Comparison of ENCODE assay signal across 8 cellular contexts in the genomic region with DNA sequence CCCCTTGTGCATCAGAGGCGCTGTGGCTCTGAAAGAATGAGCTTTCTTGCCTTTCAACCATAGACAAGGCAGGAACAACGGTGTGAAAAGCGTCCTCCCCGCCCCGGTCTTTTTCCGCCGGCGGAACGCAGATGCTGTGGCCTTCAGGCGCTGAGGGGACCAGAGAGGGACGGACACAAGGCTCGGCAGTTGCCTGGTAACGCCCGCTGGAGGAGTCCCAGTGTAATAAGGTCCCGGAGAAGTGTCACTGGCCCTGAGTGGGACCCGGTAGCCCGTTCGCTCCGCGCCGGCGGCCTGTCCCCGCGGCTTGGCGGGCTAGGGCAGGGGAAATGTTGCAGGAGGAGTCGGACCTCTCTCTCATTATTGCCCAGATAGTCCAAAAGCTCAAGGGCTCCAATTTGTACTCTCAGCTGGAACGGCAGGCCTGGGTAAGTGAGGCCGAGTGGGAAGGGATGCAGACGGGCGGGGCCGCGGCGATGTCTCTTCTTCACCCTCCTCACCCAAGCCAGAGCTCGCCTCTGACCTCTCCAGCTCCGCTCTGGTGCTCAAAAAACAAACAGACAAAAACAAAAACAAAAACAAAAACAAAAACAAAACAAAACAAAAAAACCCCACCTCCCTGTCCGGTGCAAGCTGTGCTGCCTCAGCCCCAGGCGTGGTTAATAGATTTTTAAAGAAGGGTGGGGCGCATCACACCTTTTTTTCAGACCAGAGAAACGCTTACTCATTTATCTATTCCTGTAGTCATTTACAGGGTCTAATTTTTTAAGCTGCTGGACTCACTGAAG. TPM values are rescaled to one million over a fixed set of nuclear protein-coding genes. Genes with fewer than 3 reads are reported as not detected.
DNase-seq lines count a peak whose midpoint lies in the region; ATAC-seq and TF ChIP-seq lines count a peak whose summit lies in the region.

A gene with protein sequence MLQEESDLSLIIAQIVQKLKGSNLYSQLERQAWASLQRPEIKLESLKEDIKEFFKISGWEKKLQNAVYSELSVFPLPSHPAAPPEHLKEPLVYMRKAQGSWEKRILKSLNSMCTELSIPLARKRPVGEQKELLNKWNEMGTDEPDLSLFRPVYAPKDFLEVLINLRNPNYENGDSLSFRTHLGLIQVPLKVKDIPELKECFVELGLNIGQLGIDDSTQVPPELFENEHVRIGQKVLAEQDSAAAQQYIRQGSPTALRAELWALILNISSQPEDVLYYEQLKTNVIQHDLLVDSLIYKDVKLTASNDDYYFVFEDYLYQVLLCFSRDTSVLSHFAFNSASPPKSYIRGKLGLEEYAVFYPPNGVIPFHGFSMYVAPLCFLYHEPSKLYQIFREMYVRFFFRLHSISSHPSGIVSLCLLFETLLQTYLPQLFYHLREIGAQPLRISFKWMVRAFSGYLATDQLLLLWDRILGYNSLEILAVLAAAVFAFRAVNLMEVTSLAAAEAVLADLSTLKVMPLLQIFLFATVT (plus strand): TSS at position 220 of the 788 bp plus-strand sequence. CDS start 110 bp downstream, at position 330.

- H3K27me3 Mint-ChIP-seq in endothelial cell (ENCODE audit: unreplicated experiment) (no peaks in the 10 kb centered on the region), mesothelial cell of epicardium (ENCODE audit: low read depth) (no peaks in the 10 kb centered on the region)

- no peak for TF ChIP-seq CTCF in endothelial cell (IDR thresholded peaks at IDR 0.05; ENCODE audit: unreplicated experiment)
- TF ChIP-seq CTCF in mesothelial cell of epicardium (IDR thresholded peaks at IDR 0.05; ENCODE audit: unreplicated experiment) = no peak

- peak; percentile 90 for DNase-seq in Caki2 (ENCODE audit: low read depth)
- DNase-seq in HUDEP-2 (lab: John Stamatoyannopoulos, UW; ENCODE audit: unreplicated experiment in 76 of 76) = peak in 73 of 76 experiments; percentile 4 to 82 (median 62)
- peak; percentile 88 for DNase-seq in NOMO-1 treated with dmso at 0.1 percent for 144 hours (lab: John Stamatoyannopoulos, UW; ENCODE audit: unreplicated experiment)
- peak; percentile 79 for DNase-seq in activated CD8-positive, alpha-beta memory T cell treated with anti-CD3 and anti-CD28 coated beads, Interleukin-2, amount 50 U/mL, for 24 hours (ENCODE audit: extremely low read depth)
- peak; percentile 79 for DNase-seq in endothelial cell (ENCODE audit: low spot score)
- DNase-seq in mesothelial cell of epicardium (ENCODE audit: low spot score in 2 of 2, unreplicated experiment in 2 of 2) = peak; percentile 56 to 84
- DNase-seq in stimulated activated CD8-positive, alpha-beta memory T cell treated with anti-CD3 and anti-CD28 coated beads, Interleukin-15, amount 100 ng/mL, for 48 hours (ENCODE audit: low read depth in 2 of 2) = peak; percentile 76 to 78

- H3K4me1 Mint-ChIP-seq in endothelial cell (ENCODE audit: unreplicated experiment) = no peaks in the 10 kb centered on the region
- H3K4me1 Mint-ChIP-seq in mesothelial cell of epicardium = peaks cover 21% of the 10 kb centered on the region

- peak; percentile 99 for ATAC-seq in GM21390 (IDR thresholded peaks at IDR 0.05; ENCODE audit: unreplicated experiment)

- no peaks in the 10 kb centered on the region for H3K36me3 Mint-ChIP-seq in endothelial cell (ENCODE audit: low read depth, unreplicated experiment)
- peaks cover 6% of the 10 kb centered on the region for H3K36me3 Mint-ChIP-seq in mesothelial cell of epicardium

- H3K9me3 Mint-ChIP-seq in endothelial cell (ENCODE audit: unreplicated experiment) (no peaks in the 10 kb centered on the region), mesothelial cell of epicardium (peaks cover 6% of the 10 kb centered on the region)

- in situ Hi-C loops in Caki2 (cut with HindIII; ENCODE audit: low pct_unique_long_range_greater_than_20kb, low sequenced_read_pairs) = no loop called here

- H3K4me3 Mint-ChIP-seq in endothelial cell (ENCODE audit: unreplicated experiment) (peak within 1 kb of the TSS; percentile 95), mesothelial cell of epicardium (peak within 1 kb of the TSS; percentile 98)

- peak within 1 kb of the TSS; percentile 62 for H3K27ac Mint-ChIP-seq in endothelial cell (ENCODE audit: unreplicated experiment)
- H3K27ac Mint-ChIP-seq in mesothelial cell of epicardium = peak within 1 kb of the TSS; percentile 90

RNA-seq across cellular contexts. Expression of the gene that starts here (rescaled TPM):
- 42.1 and 47.4 TPM in 2 replicates for total RNA-seq in Caki2 (2014; rRNA removed; shearing (Covaris generic); ENCODE audit: low replicate concordance)
- 5.2 TPM for total RNA-seq in endothelial cell (ENCODE audit: unreplicated experiment)
- total RNA-seq in mesothelial cell of epicardium = 14.1 to 15.7 TPM (median 14.6 TPM) in 3 replicates

Comparison
In these comparisons a context has a peak if more than half of its experiments do, and no peak if none do; other contexts are left out.
1. Peak in every context shown above with its lines: DNase-seq and ATAC-seq.